ENCODE assay signal across 29 cellular contexts in genomic region chr11:118135796-118136165, GRCh38. TPM values are rescaled to one million over a fixed set of nuclear protein-coding genes. Genes with fewer than 3 reads are reported as not detected.
"Had no signal": no experiment of that assay in that cellular context is flagged by ENCODE, and none has a peak within 500 bp of the region (broad histone marks: within the 10 kb centered on the region; RNA-seq: fewer than 3 reads in every experiment).

No MANE protein-coding gene starts in this region.

- H3K4me2 ChIP-seq: hepatocyte had no signal

- H3K27ac ChIP-seq: heart right ventricle, hepatocyte, left ventricle myocardium inferior, parathyroid adenoma, psoas muscle, right lobe of liver, spleen, suprapubic skin, thoracic aorta, tibial artery, uterus had no signal

- H3K9ac ChIP-seq: parathyroid adenoma had no signal

- H3K9me3 ChIP-seq: heart right ventricle, left ventricle myocardium inferior, psoas muscle, right lobe of liver, spleen, suprapubic skin, thoracic aorta, tibial artery, uterus had no signal

- H3K36me3 Mint-ChIP-seq: naive thymus-derived CD8-positive, alpha-beta T cell; stimulated activated memory B cell treated with anti-CD40 and anti-IgM and Interleukin-4, amounts not matched to agents 10 μg/mL and 1 μg/mL and 100 μg/mL, for 72 hours had no signal

- H3K4me1 ChIP-seq: parathyroid adenoma, psoas muscle, right lobe of liver, spleen, suprapubic skin, tibial artery, uterus had no signal

- H3K27ac Mint-ChIP-seq: naive thymus-derived CD8-positive, alpha-beta T cell; stimulated activated memory B cell treated with anti-CD40 and anti-IgM and Interleukin-4, amounts not matched to agents 10 μg/mL and 1 μg/mL and 100 μg/mL, for 72 hours had no signal

- H3K4me3 Mint-ChIP-seq: naive thymus-derived CD8-positive, alpha-beta T cell; stimulated activated memory B cell treated with anti-CD40 and anti-IgM and Interleukin-4, amounts not matched to agents 10 μg/mL and 1 μg/mL and 100 μg/mL, for 72 hours had no signal

- ATAC-seq: naive thymus-derived CD8-positive, alpha-beta T cell; psoas muscle; stimulated activated memory B cell treated with anti-CD40 and anti-IgM and Interleukin-4, amounts not matched to agents 10 μg/mL and 1 μg/mL and 100 μg/mL, for 72 hours had no signal

- H3K9me3 Mint-ChIP-seq: naive thymus-derived CD8-positive, alpha-beta T cell; stimulated activated memory B cell treated with anti-CD40 and anti-IgM and Interleukin-4, amounts not matched to agents 10 μg/mL and 1 μg/mL and 100 μg/mL, for 72 hours had no signal

- H3K36me3 ChIP-seq: left ventricle myocardium inferior, right lobe of liver, spleen, suprapubic skin, thoracic aorta, tibial artery, uterus had no signal

- H3K4me3 ChIP-seq: heart right ventricle, hepatocyte, left ventricle myocardium inferior, lung, psoas muscle, right lobe of liver, spleen, suprapubic skin, thoracic aorta, tibial artery, uterus had no signal

- H3K4me1 Mint-ChIP-seq: stimulated activated memory B cell treated with anti-CD40 and anti-IgM and Interleukin-4, amounts not matched to agents 10 μg/mL and 1 μg/mL and 100 μg/mL, for 72 hours had no signal

- H3K27me3 ChIP-seq: heart right ventricle, right lobe of liver, uterus had no signal

- DNase-seq: heart right ventricle; islet precursor cell; left ventricle myocardium inferior; mesendoderm; midbrain; nucleus accumbens; psoas muscle; small intestine; spleen; stimulated activated CD4-positive, alpha-beta T cell treated with anti-CD3 and anti-CD28 coated beads, Interleukin-4, amount 100 ng/mL, for 24 hours; stimulated activated naive CD4-positive, alpha-beta T cell treated with Interleukin-2 at 50 U/mL for 16 hours; tibial artery; trophoblast cell; uterus had no signal

- H2AFZ ChIP-seq: hepatocyte, parathyroid adenoma had no signal

RNA-seq across cellular contexts. Expression of gene SCN4B, which starts 16.8 kb away (rescaled TPM):
- total RNA-seq: naive thymus-derived CD8-positive, alpha-beta T cell had no signal
- polyA plus RNA-seq: naive thymus-derived CD8-positive, alpha-beta T cell had no signal

RNA-seq across cellular contexts. Expression of gene SCN2B, which starts 40.7 kb away (rescaled TPM):
- total RNA-seq: naive thymus-derived CD8-positive, alpha-beta T cell; osteocyte; right lobe of liver had no signal
- polyA plus RNA-seq: naive thymus-derived CD8-positive, alpha-beta T cell had no signal

RNA-seq across cellular contexts. Expression of gene SMIM35, which starts 49.0 kb away (rescaled TPM):
- total RNA-seq: heart right ventricle, kidney epithelial cell, left ventricle myocardium inferior, lower leg skin, mucosa of gallbladder, osteocyte, posterior vena cava, right lobe of liver, subcutaneous adipose tissue, suprapubic skin, thoracic aorta, uterus had no signal
- polyA plus RNA-seq: heart right ventricle, hepatocyte, neural cell, psoas muscle had no signal

RNA-seq across cellular contexts. Expression of gene TMPRSS4, which starts 58.9 kb away (rescaled TPM):
- total RNA-seq: naive thymus-derived CD8-positive, alpha-beta T cell; osteocyte; posterior vena cava had no signal
- polyA plus RNA-seq: naive thymus-derived CD8-positive, alpha-beta T cell; neural cell had no signal
